ENCODE assay signal across 1 cellular context in the genomic region with DNA sequence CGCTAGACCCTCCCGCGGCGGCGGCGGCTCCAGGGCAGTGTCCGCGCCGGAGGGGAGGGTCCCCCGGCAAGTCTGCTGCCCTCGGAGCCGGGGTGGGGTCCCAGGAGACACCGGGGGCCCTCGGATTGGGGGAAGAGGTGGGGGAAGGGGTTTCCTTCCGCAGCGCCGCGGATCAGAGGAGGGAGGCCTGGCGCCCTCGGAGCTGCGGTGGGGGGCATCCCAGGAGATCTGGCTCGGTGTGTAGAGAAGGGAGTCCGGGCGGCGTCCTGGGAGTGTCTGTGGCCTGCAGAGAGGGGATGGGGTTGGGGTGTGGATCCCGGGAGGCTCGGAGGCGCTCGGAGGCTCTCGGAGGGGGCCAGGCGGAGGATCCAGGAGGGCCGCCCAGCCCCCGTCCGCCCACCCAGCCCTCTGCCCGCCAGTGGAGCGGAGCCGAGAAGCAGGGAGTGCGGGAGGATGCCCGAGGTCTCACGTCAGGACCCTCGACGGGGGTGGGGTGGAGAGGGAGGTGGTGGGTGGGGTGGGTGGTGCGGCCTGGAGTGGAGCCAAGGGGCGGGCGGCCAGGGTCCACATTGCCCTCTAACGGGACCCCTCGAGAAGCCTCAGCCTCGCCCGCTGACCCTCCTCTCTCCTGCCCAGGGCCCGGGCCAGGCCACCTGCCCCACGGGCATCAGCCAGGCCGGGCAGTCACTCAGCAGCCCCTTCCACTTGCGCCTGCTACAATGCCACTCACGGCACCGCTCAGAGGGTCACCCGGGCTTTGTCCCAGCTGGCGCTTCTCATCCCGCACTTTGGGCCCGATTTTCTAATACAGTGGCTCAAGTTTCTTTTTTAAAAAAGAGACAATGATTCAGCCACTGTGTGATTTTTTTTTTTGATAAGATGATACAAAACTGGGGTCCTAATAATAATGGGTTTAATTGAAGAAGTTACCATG.
TF ChIP-seq lines count a peak whose summit lies in the region.

No MANE protein-coding gene starts in this region.

TF ChIP-seq in GM23338, 12 proteins besides CTCF, POLR2A, EP300 and RAD21 (continued from another document):
- TF ChIP-seq, protein P1, sequence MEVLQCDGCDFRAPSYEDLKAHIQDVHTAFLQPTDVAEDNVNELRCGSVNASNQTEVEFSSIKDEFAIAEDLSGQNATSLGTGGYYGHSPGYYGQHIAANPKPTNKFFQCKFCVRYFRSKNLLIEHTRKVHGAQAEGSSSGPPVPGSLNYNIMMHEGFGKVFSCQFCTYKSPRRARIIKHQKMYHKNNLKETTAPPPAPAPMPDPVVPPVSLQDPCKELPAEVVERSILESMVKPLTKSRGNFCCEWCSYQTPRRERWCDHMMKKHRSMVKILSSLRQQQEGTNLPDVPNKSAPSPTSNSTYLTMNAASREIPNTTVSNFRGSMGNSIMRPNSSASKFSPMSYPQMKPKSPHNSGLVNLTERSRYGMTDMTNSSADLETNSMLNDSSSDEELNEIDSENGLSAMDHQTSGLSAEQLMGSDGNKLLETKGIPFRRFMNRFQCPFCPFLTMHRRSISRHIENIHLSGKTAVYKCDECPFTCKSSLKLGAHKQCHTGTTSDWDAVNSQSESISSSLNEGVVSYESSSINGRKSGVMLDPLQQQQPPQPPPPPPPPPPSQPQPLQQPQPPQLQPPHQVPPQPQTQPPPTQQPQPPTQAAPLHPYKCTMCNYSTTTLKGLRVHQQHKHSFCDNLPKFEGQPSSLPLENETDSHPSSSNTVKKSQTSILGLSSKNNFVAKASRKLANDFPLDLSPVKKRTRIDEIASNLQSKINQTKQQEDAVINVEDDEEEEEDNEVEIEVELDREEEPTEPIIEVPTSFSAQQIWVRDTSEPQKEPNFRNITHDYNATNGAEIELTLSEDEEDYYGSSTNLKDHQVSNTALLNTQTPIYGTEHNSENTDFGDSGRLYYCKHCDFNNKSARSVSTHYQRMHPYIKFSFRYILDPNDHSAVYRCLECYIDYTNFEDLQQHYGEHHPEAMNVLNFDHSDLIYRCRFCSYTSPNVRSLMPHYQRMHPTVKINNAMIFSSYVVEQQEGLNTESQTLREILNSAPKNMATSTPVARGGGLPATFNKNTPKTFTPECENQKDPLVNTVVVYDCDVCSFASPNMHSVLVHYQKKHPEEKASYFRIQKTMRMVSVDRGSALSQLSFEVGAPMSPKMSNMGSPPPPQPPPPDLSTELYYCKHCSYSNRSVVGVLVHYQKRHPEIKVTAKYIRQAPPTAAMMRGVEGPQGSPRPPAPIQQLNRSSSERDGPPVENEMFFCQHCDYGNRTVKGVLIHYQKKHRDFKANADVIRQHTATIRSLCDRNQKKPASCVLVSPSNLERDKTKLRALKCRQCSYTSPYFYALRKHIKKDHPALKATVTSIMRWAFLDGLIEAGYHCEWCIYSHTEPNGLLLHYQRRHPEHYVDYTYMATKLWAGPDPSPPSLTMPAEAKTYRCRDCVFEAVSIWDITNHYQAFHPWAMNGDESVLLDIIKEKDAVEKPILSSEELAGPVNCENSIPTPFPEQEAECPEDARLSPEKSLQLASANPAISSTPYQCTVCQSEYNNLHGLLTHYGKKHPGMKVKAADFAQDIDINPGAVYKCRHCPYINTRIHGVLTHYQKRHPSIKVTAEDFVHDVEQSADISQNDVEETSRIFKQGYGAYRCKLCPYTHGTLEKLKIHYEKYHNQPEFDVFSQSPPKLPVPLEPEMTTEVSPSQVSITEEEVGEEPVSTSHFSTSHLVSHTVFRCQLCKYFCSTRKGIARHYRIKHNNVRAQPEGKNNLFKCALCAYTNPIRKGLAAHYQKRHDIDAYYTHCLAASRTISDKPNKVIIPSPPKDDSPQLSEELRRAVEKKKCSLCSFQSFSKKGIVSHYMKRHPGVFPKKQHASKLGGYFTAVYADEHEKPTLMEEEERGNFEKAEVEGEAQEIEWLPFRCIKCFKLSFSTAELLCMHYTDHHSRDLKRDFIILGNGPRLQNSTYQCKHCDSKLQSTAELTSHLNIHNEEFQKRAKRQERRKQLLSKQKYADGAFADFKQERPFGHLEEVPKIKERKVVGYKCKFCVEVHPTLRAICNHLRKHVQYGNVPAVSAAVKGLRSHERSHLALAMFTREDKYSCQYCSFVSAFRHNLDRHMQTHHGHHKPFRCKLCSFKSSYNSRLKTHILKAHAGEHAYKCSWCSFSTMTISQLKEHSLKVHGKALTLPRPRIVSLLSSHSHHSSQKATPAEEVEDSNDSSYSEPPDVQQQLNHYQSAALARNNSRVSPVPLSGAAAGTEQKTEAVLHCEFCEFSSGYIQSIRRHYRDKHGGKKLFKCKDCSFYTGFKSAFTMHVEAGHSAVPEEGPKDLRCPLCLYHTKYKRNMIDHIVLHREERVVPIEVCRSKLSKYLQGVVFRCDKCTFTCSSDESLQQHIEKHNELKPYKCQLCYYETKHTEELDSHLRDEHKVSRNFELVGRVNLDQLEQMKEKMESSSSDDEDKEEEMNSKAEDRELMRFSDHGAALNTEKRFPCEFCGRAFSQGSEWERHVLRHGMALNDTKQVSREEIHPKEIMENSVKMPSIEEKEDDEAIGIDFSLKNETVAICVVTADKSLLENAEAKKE (CRISPR knock-in tag; IDR thresholded peaks at IDR 0.05): no peak
- TF ChIP-seq, protein P2, sequence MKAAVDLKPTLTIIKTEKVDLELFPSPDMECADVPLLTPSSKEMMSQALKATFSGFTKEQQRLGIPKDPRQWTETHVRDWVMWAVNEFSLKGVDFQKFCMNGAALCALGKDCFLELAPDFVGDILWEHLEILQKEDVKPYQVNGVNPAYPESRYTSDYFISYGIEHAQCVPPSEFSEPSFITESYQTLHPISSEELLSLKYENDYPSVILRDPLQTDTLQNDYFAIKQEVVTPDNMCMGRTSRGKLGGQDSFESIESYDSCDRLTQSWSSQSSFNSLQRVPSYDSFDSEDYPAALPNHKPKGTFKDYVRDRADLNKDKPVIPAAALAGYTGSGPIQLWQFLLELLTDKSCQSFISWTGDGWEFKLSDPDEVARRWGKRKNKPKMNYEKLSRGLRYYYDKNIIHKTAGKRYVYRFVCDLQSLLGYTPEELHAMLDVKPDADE (IDR thresholded peaks at IDR 0.05): no peak
- TF ChIP-seq STAT1 (IDR thresholded peaks at IDR 0.05; ENCODE audit: unreplicated experiment): no peak
- TF ChIP-seq ZNF114 (CRISPR knock-in tag; IDR thresholded peaks at IDR 0.05): no peak
- no peak for TF ChIP-seq JUNB (IDR thresholded peaks at IDR 0.05; ENCODE audit: unreplicated experiment)
- TF ChIP-seq ZNF331 (CRISPR knock-in tag; IDR thresholded peaks at IDR 0.05; ENCODE audit: low read depth): no peak
- no peak for TF ChIP-seq EZH2phosphoT487 (IDR thresholded peaks at IDR 0.05; ENCODE audit: unreplicated experiment)
- TF ChIP-seq NANOG (IDR thresholded peaks at IDR 0.05; ENCODE audit: borderline replicate concordance): no peak
- no peak for TF ChIP-seq CREB1 (CRISPR knock-in tag; IDR thresholded peaks at IDR 0.05; ENCODE audit: low read depth)
- TF ChIP-seq POLR2AphosphoS5 (IDR thresholded peaks at IDR 0.05; ENCODE audit: low read depth): no peak
TF ChIP-seq in GM23338: peak in this region for 0.
